Comparison of ENCODE assay signal across 10 cellular contexts in genomic region chr1:85582687-85583354, GRCh38. TPM values are rescaled to one million over a fixed set of nuclear protein-coding genes. Genes with fewer than 3 reads are reported as not detected.
A peak's percentile ranks its signal among the peaks of the same experiment; 100 is the strongest.
DNase-seq lines count a peak whose midpoint lies in the region; ATAC-seq and TF ChIP-seq lines count a peak whose summit lies in the region.
"Had no signal": no experiment of that assay in that cellular context is flagged by ENCODE, and none has a peak within 500 bp of the region (broad histone marks: within the 10 kb centered on the region; RNA-seq: fewer than 3 reads in every experiment).

No MANE protein-coding gene starts in this region.

- intact Hi-C loops in right lobe of liver (cut with DNase I): no loop called here

- H3K27ac ChIP-seq in right lobe of liver: no peak overlapping the region
- peak overlapping the region; percentile 93 to 97 (median 94) for H3K27ac ChIP-seq in upper lobe of left lung
- H3K27ac ChIP-seq in effector memory CD4-positive, alpha-beta T cell (ENCODE audit: insufficient read depth, low read length, poor library complexity, severe bottlenecking): no peak overlapping the region

- H3K4me1 ChIP-seq in right lobe of liver (peaks cover 0 to 5% (median 0%) of the 10 kb centered on the region in 4 donors), upper lobe of left lung (peaks cover 9 to 53% (median 22%) of the 10 kb centered on the region in 4 donors)
- H3K4me1 ChIP-seq in effector memory CD4-positive, alpha-beta T cell (ENCODE audit: control insufficient read depth, insufficient read depth, low read length, poor library complexity, severe bottlenecking): peaks cover 9% of the 10 kb centered on the region

- no peaks in the 10 kb centered on the region for H3K27me3 ChIP-seq in right lobe of liver
- peaks cover 0 to 3% (median 0%) of the 10 kb centered on the region in 4 donors for H3K27me3 ChIP-seq in upper lobe of left lung
- peaks cover 19% of the 10 kb centered on the region for H3K27me3 ChIP-seq in effector memory CD4-positive, alpha-beta T cell (replicated peaks; ENCODE audit: control insufficient read depth, insufficient read depth, low read length, poor library complexity, severe bottlenecking)

- peak; percentile 9 for TF ChIP-seq POLR2A in right lobe of liver (IDR thresholded peaks at IDR 0.05)
- TF ChIP-seq POLR2A in upper lobe of left lung (IDR thresholded peaks at IDR 0.05): no peak

- no peak for ATAC-seq in right lobe of liver
- no peak for ATAC-seq in upper lobe of left lung (ENCODE audit: low FRiP score in 2 of 2)
- no peak for ATAC-seq in GM21447 (IDR thresholded peaks at IDR 0.05; ENCODE audit: unreplicated experiment)

- 95% methylated on average over 5 of the region's 18 CpGs for WGBS in right lobe of liver (ENCODE audit: insufficient coverage, low coverage, low lambda C conversion rate, missing lambda C conversion rate)
- WGBS in upper lobe of left lung, 2 donors: 65 to 77% methylated on average over 18 of the region's 18 CpGs

- no peaks in the 10 kb centered on the region for H3K9me3 ChIP-seq in right lobe of liver
- H3K9me3 ChIP-seq in upper lobe of left lung: no peaks in the 10 kb centered on the region
- H3K9me3 ChIP-seq in effector memory CD4-positive, alpha-beta T cell (ENCODE audit: control insufficient read depth, low read length): no peaks in the 10 kb centered on the region

- TF ChIP-seq EP300 in upper lobe of left lung (IDR thresholded peaks at IDR 0.05): no peak

- DNase-seq in LHCN-M2 (ENCODE audit: low read depth) (peak; percentile 70), cerebellar cortex (ENCODE audit: low spot score) (peak; percentile 12), right lobe of liver (no peak), upper lobe of left lung (peak; percentile 31 to 78), HuH-7 (ENCODE audit: low spot score) (no peak)
- no peak for DNase-seq in effector memory CD4-positive, alpha-beta T cell
- DNase-seq: activated T-cell treated with anti-CD3 and anti-CD28 coated beads, Interleukin-2, amount 50 U/mL, for 1 hour; hippocampal formation; NCI-H774 had no signal

- H3K4me3 ChIP-seq in right lobe of liver: peak overlapping the region; percentile 8 to 82 (median 66)
- peak overlapping the region; percentile 70 to 76 (median 74) for H3K4me3 ChIP-seq in upper lobe of left lung
- H3K4me3 ChIP-seq in effector memory CD4-positive, alpha-beta T cell (ENCODE audit: insufficient read depth, low read depth, low read length, poor library complexity, severe bottlenecking): no peak overlapping the region

- H3K36me3 ChIP-seq in right lobe of liver: peaks cover 0 to 12% (median 4%) of the 10 kb centered on the region in 4 donors
- H3K36me3 ChIP-seq in upper lobe of left lung: peaks cover 0 to 27% (median 2%) of the 10 kb centered on the region in 4 donors
- H3K36me3 ChIP-seq in effector memory CD4-positive, alpha-beta T cell (ENCODE audit: control insufficient read depth, insufficient read depth, low read length): no peaks in the 10 kb centered on the region

- TF ChIP-seq CTCF in right lobe of liver (IDR thresholded peaks at IDR 0.05): no peak
- no peak for TF ChIP-seq CTCF in upper lobe of left lung (IDR thresholded peaks at IDR 0.05)

RNA-seq across cellular contexts. Expression of gene CCN1, which starts 2.3 kb away (rescaled TPM):
- total RNA-seq in LHCN-M2 (2014; rRNA removed) (23.1 and 28.7 TPM in 2 replicates), right lobe of liver (10 to 100 TPM in 5 of 6 experiments, 1 to 10 TPM in 1; 6.7 to 62.4 (median 47.8) TPM), upper lobe of left lung (100 to 1,000 TPM; 103 to 249 (median 162) TPM)
- polyA plus RNA-seq in LHCN-M2 (2012): 427 TPM

Comparison
In these comparisons a context has a peak if more than half of its experiments do, and no peak if none do; other contexts are left out.
1. DNase-seq: peak in LHCN-M2 (single experiment), cerebellar cortex (single experiment) and upper lobe of left lung (2 of 2); none in right lobe of liver (0 of 3), HuH-7 (single experiment) and effector memory CD4-positive, alpha-beta T cell (0 of 3).
2. H3K27ac ChIP-seq: peak in upper lobe of left lung (4 of 4); none in right lobe of liver (0 of 3) and effector memory CD4-positive, alpha-beta T cell (single experiment).